Comparison of ENCODE assay signal across 15 cellular contexts in genomic region chr5:173029499-173029921, GRCh38. TPM values are rescaled to one million over a fixed set of nuclear protein-coding genes. Genes with fewer than 3 reads are reported as not detected.
DNase-seq lines count a peak whose midpoint lies in the region; ATAC-seq, FAIRE-seq and TF ChIP-seq lines count a peak whose summit lies in the region.
"Had no signal": no experiment of that assay in that cellular context is flagged by ENCODE, and none has a peak within 500 bp of the region (broad histone marks: within the 10 kb centered on the region; RNA-seq: fewer than 3 reads in every experiment).

No MANE protein-coding gene starts in this region.

- H3K4me3 ChIP-seq in CD4-positive, CD25-positive, alpha-beta regulatory T cell (ENCODE audit: low read depth, low read length), result peak overlapping the region; percentile 11
- no peak overlapping the region for H3K4me3 ChIP-seq in endothelial cell of umbilical vein (replicated peaks in 1 of 3; ENCODE audit: insufficient read depth in 1 of 3, low read depth in 1 of 3, low read length in 3 of 3)
- H3K4me3 ChIP-seq in neutrophil (ENCODE audit: low read depth in 1 of 2, low read length in 1 of 2), result no peak overlapping the region
- H3K4me3 ChIP-seq: smooth muscle cell had no signal

- H2AFZ ChIP-seq in endothelial cell of umbilical vein (ENCODE audit: low read depth, low read length), result no peak overlapping the region

- no peaks in the 10 kb centered on the region for H3K27me3 Mint-ChIP-seq in CD4-positive, CD25-positive, alpha-beta regulatory T cell
- H3K27me3 Mint-ChIP-seq: activated T-cell treated with anti-CD3 and anti-CD28 coated beads, Interleukin-2, amount 50 U/mL, for 24 hours had no signal

- dilution Hi-C loops in endothelial cell of umbilical vein (cut with MboI; ENCODE audit: extremely low pct_ligation_motif_present, low sequenced_read_pairs), result no loop called here

- H3K9ac ChIP-seq in endothelial cell of umbilical vein (replicated peaks; ENCODE audit: extremely low read depth, insufficient read depth, low read length), result no peak overlapping the region
- H3K9ac ChIP-seq: KMS-11 had no signal

- H3K4me2 ChIP-seq in endothelial cell of umbilical vein (ENCODE audit: insufficient read depth, low read length), result peak overlapping the region; percentile 15
- H3K4me2 ChIP-seq: KMS-11, smooth muscle cell had no signal

- CTCF ChIA-PET in endothelial cell of umbilical vein (lab: Charles Lee), result interaction anchor here (0.7 to 1.6 kb wide), 10 partner anchors 8 to 106 kb away, joined by 3 to 8 read pairs (median 4); no protein-coding TSS in a partner anchor

- no peak overlapping the region for H3K4me3 Mint-ChIP-seq in CD4-positive, CD25-positive, alpha-beta regulatory T cell
- H3K4me3 Mint-ChIP-seq: activated T-cell treated with anti-CD3 and anti-CD28 coated beads, Interleukin-2, amount 50 U/mL, for 24 hours; mesothelial cell of epicardium had no signal

- peaks cover 22% of the 10 kb centered on the region for H3K79me2 ChIP-seq in endothelial cell of umbilical vein (ENCODE audit: control insufficient read depth, insufficient read depth, low read length)

- DNase-seq in CD4-positive, CD25-positive, alpha-beta regulatory T cell, result no peak
- DNase-seq in NAMALWA (ENCODE audit: low spot score), result peak; percentile 26
- DNase-seq in endothelial cell of umbilical vein (ENCODE audit: low read depth, low spot score), result peak; percentile 76
- DNase-seq in NCI-H524 treated with DMSO at 0.1 percent for 48 hours (lab: John Stamatoyannopoulos, UW), result no peak
- DNase-seq in NCI-H1048 (lab: John Stamatoyannopoulos, UW), result no peak
- DNase-seq: activated T-cell treated with anti-CD3 and anti-CD28 coated beads, Interleukin-2, amount 50 U/mL, for 24 hours; brain microvascular endothelial cell; foreskin melanocyte; NCI-H524 had no signal

- peaks cover under 1% of the 10 kb centered on the region for H3K36me3 ChIP-seq in CD4-positive, CD25-positive, alpha-beta regulatory T cell (ENCODE audit: control insufficient read depth, insufficient read depth, low read length)
- H3K36me3 ChIP-seq in endothelial cell of umbilical vein (ENCODE audit: control insufficient read depth in 2 of 2, extremely low read depth in 1 of 2, insufficient read depth in 2 of 2, low read length in 2 of 2) (peaks cover 0 to under 1% of the 10 kb centered on the region in 2 experiments), neutrophil (peaks cover 12% of the 10 kb centered on the region)

- H3K27me3 ChIP-seq in CD4-positive, CD25-positive, alpha-beta regulatory T cell (ENCODE audit: control insufficient read depth, insufficient read depth, low read length), result no peaks in the 10 kb centered on the region
- H3K27me3 ChIP-seq in endothelial cell of umbilical vein (ENCODE audit: control insufficient read depth in 2 of 2, insufficient read depth in 2 of 2, low read length in 2 of 2) (no peaks in the 10 kb centered on the region), neutrophil (no peaks in the 10 kb centered on the region)
- H3K27me3 ChIP-seq: brain microvascular endothelial cell had no signal

- FAIRE-seq in endothelial cell of umbilical vein (lab: Jason Lieb, UNC), result peak; percentile 85

- intact Hi-C loops in endothelial cell of umbilical vein (cut with micrococcal nuclease), result loop anchor here (1.0 to 2.0 kb wide), 2 partner anchors 27 to 45 kb away; partner anchors contain the start of gene CREBRF

- BruUV-seq in endothelial cell of umbilical vein (replicated peaks; lab: Mats Ljungman, UMichigan), result no TSS peak

- H3K4me1 Mint-ChIP-seq in CD4-positive, CD25-positive, alpha-beta regulatory T cell, result peaks cover 15 to 32% (median 20%) of the 10 kb centered on the region in 4 donors
- H3K4me1 Mint-ChIP-seq: mesothelial cell of epicardium had no signal

- POLR2A ChIA-PET in endothelial cell of umbilical vein (lab: Charles Lee), result no interaction called here

- H3K9me3 Mint-ChIP-seq in CD4-positive, CD25-positive, alpha-beta regulatory T cell, result peaks cover 0 to 2% (median 0%) of the 10 kb centered on the region in 7 donors
- H3K9me3 Mint-ChIP-seq: activated T-cell treated with anti-CD3 and anti-CD28 coated beads, Interleukin-2, amount 50 U/mL, for 24 hours had no signal

- no peak overlapping the region for H3K27ac Mint-ChIP-seq in CD4-positive, CD25-positive, alpha-beta regulatory T cell
- H3K27ac Mint-ChIP-seq: activated T-cell treated with anti-CD3 and anti-CD28 coated beads, Interleukin-2, amount 50 U/mL, for 24 hours; mesothelial cell of epicardium had no signal

- peak in 1 of 2 donors; percentile 45 for ATAC-seq in CD4-positive, CD25-positive, alpha-beta regulatory T cell (ENCODE audit: low read depth in 2 of 2)
- ATAC-seq in HG03159 (IDR thresholded peaks at IDR 0.05; ENCODE audit: unreplicated experiment) (no peak), HG03469 (IDR thresholded peaks at IDR 0.05; ENCODE audit: unreplicated experiment) (no peak)

- H4K20me1 ChIP-seq in endothelial cell of umbilical vein (replicated peaks; ENCODE audit: control insufficient read depth, extremely low read depth, insufficient read depth, low read length), result no peaks in the 10 kb centered on the region

- H3K27ac ChIP-seq in CD4-positive, CD25-positive, alpha-beta regulatory T cell (ENCODE audit: insufficient read depth, low read length, poor library complexity, severe bottlenecking), result peak overlapping the region; percentile 56
- H3K27ac ChIP-seq in endothelial cell of umbilical vein (ENCODE audit: insufficient read depth, low read depth, low read length) (peak overlapping the region; percentile 14), neutrophil (peak overlapping the region; percentile 86)
- H3K27ac ChIP-seq: brain microvascular endothelial cell, KMS-11 had no signal

- H3K9me1 ChIP-seq in endothelial cell of umbilical vein (replicated peaks; ENCODE audit: control insufficient read depth, extremely low read depth, insufficient read depth, low read length), result no peaks in the 10 kb centered on the region

- peaks cover 3% of the 10 kb centered on the region for H3K36me3 Mint-ChIP-seq in CD4-positive, CD25-positive, alpha-beta regulatory T cell

- TF ChIP-seq POLR2A in endothelial cell of umbilical vein (IDR thresholded peaks at IDR 0.05; ENCODE audit: low read depth, low read length), result no peak

- TF ChIP-seq CTCF in endothelial cell of umbilical vein (IDR thresholded peaks at IDR 0.05; ENCODE audit: extremely low read depth in 1 of 2, insufficient read depth in 1 of 2, low read depth in 1 of 2, low read length in 2 of 2), result no peak
- no peak for TF ChIP-seq CTCF in neutrophil (IDR thresholded peaks at IDR 0.05)

- H3K9me3 ChIP-seq in CD4-positive, CD25-positive, alpha-beta regulatory T cell (ENCODE audit: control insufficient read depth in 2 of 2, low read length in 2 of 2), result no peaks in the 10 kb centered on the region
- H3K9me3 ChIP-seq in endothelial cell of umbilical vein (replicated peaks; ENCODE audit: control insufficient read depth, insufficient read depth, low read length), result no peaks in the 10 kb centered on the region
- no peaks in the 10 kb centered on the region for H3K9me3 ChIP-seq in neutrophil

- peaks cover 22% of the 10 kb centered on the region for H3K4me1 ChIP-seq in CD4-positive, CD25-positive, alpha-beta regulatory T cell (ENCODE audit: control insufficient read depth, insufficient read depth, low read length, poor library complexity, severe bottlenecking)
- H3K4me1 ChIP-seq in endothelial cell of umbilical vein (ENCODE audit: control insufficient read depth, extremely low read depth, insufficient read depth, low read length) (peaks cover 26% of the 10 kb centered on the region), neutrophil (ENCODE audit: control insufficient read depth in 1 of 2, insufficient read depth in 1 of 2, low read depth in 1 of 2, low read length in 1 of 2) (peaks cover 2 to 21% of the 10 kb centered on the region in 2 experiments)

TF ChIP-seq in endothelial cell of umbilical vein, 7 proteins besides CTCF, POLR2A, EP300 and RAD21:
- no peak for TF ChIP-seq EZH2 (IDR thresholded peaks at IDR 0.05; ENCODE audit: borderline replicate concordance, low read depth, low read length, severe bottlenecking)
- TF ChIP-seq FOS (IDR thresholded peaks at IDR 0.05; ENCODE audit: borderline replicate concordance, insufficient read depth, low read length), result no peak
- TF ChIP-seq GATA2 (IDR thresholded peaks at IDR 0.05; ENCODE audit: insufficient read depth, insufficient read length, low read depth, low read length), result no peak
- no peak for TF ChIP-seq MAX (IDR thresholded peaks at IDR 0.05; ENCODE audit: insufficient read depth, insufficient read length)
- no peak for TF ChIP-seq JUN (IDR thresholded peaks at IDR 0.05; ENCODE audit: borderline replicate concordance, insufficient read depth, insufficient read length, low read depth)
- no peak for TF ChIP-seq POLR2AphosphoS5 (IDR thresholded peaks at IDR 0.05; ENCODE audit: insufficient read depth, low read depth, low read length)

RNA-seq across cellular contexts. Expression of gene CREBRF, which starts 26.6 kb away (rescaled TPM):
- total RNA-seq in CD4-positive, CD25-positive, alpha-beta regulatory T cell, result 126 TPM
- 10 to 100 TPM; 59.5 to 69.2 (median 65.1) TPM for polyA plus RNA-seq in CD4-positive, CD25-positive, alpha-beta regulatory T cell
- total RNA-seq in endothelial cell of umbilical vein, result 8.8 and 9.4 TPM in 2 replicates
- 1.7 and 2.7 TPM in 2 replicates for polyA plus RNA-seq in endothelial cell of umbilical vein
- 2.6 and 3.5 TPM in 2 replicates for polyA plus RNA-seq in endothelial cell of umbilical vein (2011; cell fraction: cytosol; rRNA removed)
- polyA plus RNA-seq in endothelial cell of umbilical vein (2011; cell fraction: nucleus; rRNA removed), result 19.1 and 20.5 TPM in 2 replicates
- polyA plus RNA-seq in endothelial cell of umbilical vein (2012), result 3.1 and 3.2 TPM in 2 replicates
- 19.8 and 24.7 TPM in 2 replicates for polyA minus RNA-seq in endothelial cell of umbilical vein
- polyA minus RNA-seq in endothelial cell of umbilical vein (2011; cell fraction: cytosol; rRNA and poly(A)+ RNA removed), result 3.6 TPM
- 28.2 and 28.6 TPM in 2 replicates for polyA minus RNA-seq in endothelial cell of umbilical vein (2011; cell fraction: nucleus; rRNA and poly(A)+ RNA removed)

RNA-seq across cellular contexts. Expression of gene ATP6V0E1, which starts 45.9 kb away (rescaled TPM):
- total RNA-seq in CD4-positive, CD25-positive, alpha-beta regulatory T cell, result 106 TPM
- polyA plus RNA-seq in CD4-positive, CD25-positive, alpha-beta regulatory T cell, result 100 to 1,000 TPM; 499 to 691 (median 501) TPM
- 217 and 222 TPM in 2 replicates for total RNA-seq in endothelial cell of umbilical vein
- 276 and 278 TPM in 2 replicates for polyA plus RNA-seq in endothelial cell of umbilical vein
- polyA plus RNA-seq in endothelial cell of umbilical vein (2011; cell fraction: cytosol; rRNA removed), result 260 and 263 TPM in 2 replicates
- polyA plus RNA-seq in endothelial cell of umbilical vein (2011; cell fraction: nucleus; rRNA removed), result 72.0 and 81.7 TPM in 2 replicates
- 395 and 462 TPM in 2 replicates for polyA plus RNA-seq in endothelial cell of umbilical vein (2012)
- polyA minus RNA-seq in endothelial cell of umbilical vein, result 420 and 442 TPM in 2 replicates
- polyA minus RNA-seq in endothelial cell of umbilical vein (2011; cell fraction: cytosol; rRNA and poly(A)+ RNA removed), result 38.9 TPM
- 40.5 and 54.7 TPM in 2 replicates for polyA minus RNA-seq in endothelial cell of umbilical vein (2011; cell fraction: nucleus; rRNA and poly(A)+ RNA removed)

Comparison
In these comparisons a context has a peak if more than half of its experiments do, and no peak if none do; other contexts are left out.
1. DNase-seq: peak in NAMALWA (single experiment) and endothelial cell of umbilical vein (single experiment); none in CD4-positive, CD25-positive, alpha-beta regulatory T cell (0 of 3), NCI-H524 treated with DMSO at 0.1 percent for 48 hours (single experiment) and NCI-H1048 (single experiment).
2. H3K27ac ChIP-seq: peak in every context shown above with its lines; median percentile 86 in neutrophil; 56 in CD4-positive, CD25-positive, alpha-beta regulatory T cell; 14 in endothelial cell of umbilical vein.
3. RNA of gene CREBRF, which starts 26.6 kb away (total RNA-seq): 126 TPM in CD4-positive, CD25-positive, alpha-beta regulatory T cell (single experiment); 8.8 to 9.4 TPM in endothelial cell of umbilical vein; every median in the first group is over 10 times any median in the second.